19 cellular contexts compared by ENCODE assay signal in the genomic region with DNA sequence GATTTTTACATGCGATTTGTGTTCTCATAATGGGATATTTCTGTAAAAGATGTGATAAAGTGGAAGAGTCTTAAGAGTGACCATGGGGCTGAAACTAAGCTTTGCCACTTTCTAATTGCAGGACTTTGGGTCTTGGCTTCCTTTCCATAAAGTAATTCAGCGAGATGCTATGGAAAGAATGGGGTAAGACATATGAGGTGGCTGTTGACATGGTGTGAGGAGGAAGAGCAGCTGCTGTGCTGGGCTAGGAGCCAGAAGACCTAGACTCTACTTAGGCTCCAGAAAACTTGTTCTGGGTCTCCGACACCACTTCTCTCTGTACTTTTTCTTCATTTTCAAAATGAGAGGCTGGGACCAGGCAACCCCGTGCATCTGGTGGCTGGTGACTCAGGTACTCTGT.
DNase-seq lines count a peak whose midpoint lies in the region; ATAC-seq and TF ChIP-seq lines count a peak whose summit lies in the region.
"Had no signal": no experiment of that assay in that cellular context is flagged by ENCODE, and none has a peak within 500 bp of the region (broad histone marks: within the 10 kb centered on the region; RNA-seq: fewer than 3 reads in every experiment).

No MANE protein-coding gene starts in this region.

- H3K27me3 Mint-ChIP-seq in progenitor cell of endocrine pancreas (no peaks in the 10 kb centered on the region), immature natural killer cell (ENCODE audit: low read depth in 3 of 3) (peaks cover 0 to 2% (median 0%) of the 10 kb centered on the region in 3 donors)
- H3K27me3 Mint-ChIP-seq: CD4-positive, alpha-beta T cell had no signal

- peak; percentile 33 for DNase-seq in DMS 273 (lab: John Stamatoyannopoulos, UW; ENCODE audit: unreplicated experiment)
- DNase-seq in DMS 273 treated with DMSO at 0.1 percent for 48 hours (lab: John Stamatoyannopoulos, UW) = no peak
- peak; percentile 21 to 56 for DNase-seq in SJCRH30
- no peak for DNase-seq in progenitor cell of endocrine pancreas (ENCODE audit: low spot score, unreplicated experiment)
- no peak for DNase-seq in immature natural killer cell
- DNase-seq: AML-193; Caco-2; Calu3; CD4-positive, alpha-beta T cell; CD8-positive, alpha-beta T cell; DMS79 treated with DMSO at 0.1 percent for 48 hours; GF-D8 had no signal

- no peaks in the 10 kb centered on the region for H3K9me3 Mint-ChIP-seq in progenitor cell of endocrine pancreas (ENCODE audit: low read depth)
- no peaks in the 10 kb centered on the region for H3K9me3 Mint-ChIP-seq in immature natural killer cell
- H3K9me3 Mint-ChIP-seq: CD4-positive, alpha-beta T cell; CD8-positive, alpha-beta T cell had no signal

- no peak overlapping the region for H3K4me3 ChIP-seq in SJCRH30
- H3K4me3 ChIP-seq: A549; BLaER1 treated with 17β-estradiol and CSF1 and Interleukin-3, amounts not matched to agents 10 nM and 100 nM had no signal

- no peaks in the 10 kb centered on the region for H3K4me1 ChIP-seq in SJCRH30
- H3K4me1 ChIP-seq: A549, Caco-2 had no signal

- H3K27me3 ChIP-seq in SJCRH30 = no peaks in the 10 kb centered on the region
- H3K27me3 ChIP-seq: BLaER1 treated with 17β-estradiol and CSF1 and Interleukin-3, amounts not matched to agents 10 nM and 100 nM had no signal

- no peak overlapping the region for H3K27ac ChIP-seq in SJCRH30
- H3K27ac ChIP-seq: 22Rv1; A549; BLaER1 treated with 17β-estradiol and CSF1 and Interleukin-3, amounts not matched to agents 10 nM and 100 nM; C4-2B had no signal

- H3K36me3 Mint-ChIP-seq in progenitor cell of endocrine pancreas (ENCODE audit: insufficient read depth) (no peaks in the 10 kb centered on the region), immature natural killer cell (peaks cover 0 to 6% (median 0%) of the 10 kb centered on the region in 3 donors)
- H3K36me3 Mint-ChIP-seq: CD8-positive, alpha-beta T cell had no signal

- ATAC-seq in HG03378 (IDR thresholded peaks at IDR 0.05; ENCODE audit: unreplicated experiment) (no peak), GM19395 (IDR thresholded peaks at IDR 0.05; ENCODE audit: unreplicated experiment) (no peak)
- ATAC-seq: A549; CD8-positive, alpha-beta T cell had no signal

- no peaks in the 10 kb centered on the region for H3K36me3 ChIP-seq in SJCRH30
- H3K36me3 ChIP-seq: BLaER1 treated with 17β-estradiol and CSF1 and Interleukin-3, amounts not matched to agents 10 nM and 100 nM had no signal

- TF ChIP-seq CTCF in progenitor cell of endocrine pancreas (IDR thresholded peaks at IDR 0.05; ENCODE audit: unreplicated experiment) = no peak

- H3K9me3 ChIP-seq in SJCRH30 (replicated peaks) = no peaks in the 10 kb centered on the region
- H3K9me3 ChIP-seq: A549; BLaER1 treated with 17β-estradiol and CSF1 and Interleukin-3, amounts not matched to agents 10 nM and 100 nM; Caco-2 had no signal

- H3K27ac Mint-ChIP-seq in progenitor cell of endocrine pancreas (peak overlapping the region; percentile 26), immature natural killer cell (no peak overlapping the region)
- H3K27ac Mint-ChIP-seq: B cell; CD4-positive, alpha-beta T cell; CD8-positive, alpha-beta T cell had no signal

- no peaks in the 10 kb centered on the region for H3K4me1 Mint-ChIP-seq in progenitor cell of endocrine pancreas (ENCODE audit: low read depth)
- H3K4me1 Mint-ChIP-seq in immature natural killer cell = no peaks in the 10 kb centered on the region
- H3K4me1 Mint-ChIP-seq: B cell had no signal

- H3K4me3 Mint-ChIP-seq in progenitor cell of endocrine pancreas (ENCODE audit: low read depth) (no peak overlapping the region), immature natural killer cell (no peak overlapping the region)
- H3K4me3 Mint-ChIP-seq: B cell; CD4-positive, alpha-beta T cell; CD8-positive, alpha-beta T cell had no signal

Comparison
In these comparisons a context has a peak if more than half of its experiments do, and no peak if none do; other contexts are left out.
1. DNase-seq: peak in DMS 273 (single experiment) and SJCRH30 (2 of 2); none in DMS 273 treated with DMSO at 0.1 percent for 48 hours (single experiment), progenitor cell of endocrine pancreas (single experiment) and immature natural killer cell (0 of 3).